ENCODE assay signal across 1 cellular context in genomic region chr12:95857151-95857550, GRCh38.
TF ChIP-seq lines count a peak whose summit lies in the region.

No MANE protein-coding gene starts in this region.

TF ChIP-seq in K562, 482 proteins besides CTCF, POLR2A, EP300 and RAD21:
- TF ChIP-seq NCOA6 (IDR thresholded peaks at IDR 0.05): no peak
- no peak for TF ChIP-seq ATF7 (IDR thresholded peaks at IDR 0.05)
- TF ChIP-seq GABPA (tag; conservative IDR thresholded peaks at IDR 0.05; ENCODE audit: low read depth): no peak
- TF ChIP-seq KLF6 (CRISPR knock-in tag; IDR thresholded peaks at IDR 0.05; ENCODE audit: borderline replicate concordance): no peak
- TF ChIP-seq CEBPZ (IDR thresholded peaks at IDR 0.05; ENCODE audit: borderline replicate concordance, low read depth, low read length): no peak
- TF ChIP-seq BCOR (IDR thresholded peaks at IDR 0.05): no peak
- no peak for TF ChIP-seq FOXO4 (CRISPR knock-in tag; IDR thresholded peaks at IDR 0.05)
- TF ChIP-seq E2F1 (CRISPR knock-in tag; IDR thresholded peaks at IDR 0.05): no peak
- no peak for TF ChIP-seq ZBTB40 (IDR thresholded peaks at IDR 0.05)
- TF ChIP-seq ZBTB40 (CRISPR knock-in tag; IDR thresholded peaks at IDR 0.05): no peak
